9 cellular contexts compared by ENCODE assay signal in genomic region chr12:56410768-56411167, GRCh38. TPM values are rescaled to one million over a fixed set of nuclear protein-coding genes. Genes with fewer than 3 reads are reported as not detected.
"Had no signal": no experiment of that assay in that cellular context is flagged by ENCODE, and none has a peak within 500 bp of the region (broad histone marks: within the 10 kb centered on the region; RNA-seq: fewer than 3 reads in every experiment).

No MANE protein-coding gene starts in this region.

- DNase-seq: GOT3, H7, HFFc6 had no signal

- H3K27me3 Mint-ChIP-seq: IgD-negative memory B cell had no signal

- ATAC-seq: HCT116, HepG2 had no signal

- H3K36me3 Mint-ChIP-seq: IgD-negative memory B cell had no signal

- H3K27ac Mint-ChIP-seq: HFFc6 had no signal

- H3K4me3 Mint-ChIP-seq: HFFc6, IgD-negative memory B cell had no signal

RNA-seq across cellular contexts. Expression of gene MIP, which starts 43.7 kb away (rescaled TPM):
- total RNA-seq: GM23248, H7, HepG2, HT1080 had no signal

RNA-seq across cellular contexts. Expression of gene APOF, which starts 48.1 kb away (rescaled TPM):
- total RNA-seq: GM23248, H4, H7, HFFc6, HT1080 had no signal
